In genomic region chrX:19627533-19627932, GRCh38 we compare ENCODE assay signal across 13 cellular contexts.
DNase-seq lines count a peak whose midpoint lies in the region; ATAC-seq and TF ChIP-seq lines count a peak whose summit lies in the region.
"Had no signal": no experiment of that assay in that cellular context is flagged by ENCODE, and none has a peak within 500 bp of the region (broad histone marks: within the 10 kb centered on the region; RNA-seq: fewer than 3 reads in every experiment).

No MANE protein-coding gene starts in this region.

- intact Hi-C loops in activated CD4-positive, alpha-beta memory T cell treated with anti-CD3 and anti-CD28 coated beads for 36 hours (cut with micrococcal nuclease), result loop anchor here (1.0 to 5.0 kb wide), 5 partner anchors 15 to 260 kb away; partner anchors contain the start of gene SH3KBP1

- H3K36me3 Mint-ChIP-seq in HFFc6 (ENCODE audit: low read depth), result no peaks in the 10 kb centered on the region
- H3K36me3 Mint-ChIP-seq in activated CD4-positive, alpha-beta memory T cell treated with anti-CD3 and anti-CD28 coated beads for 36 hours, result peaks cover 13% of the 10 kb centered on the region

- no peak for ATAC-seq in GM19395 (IDR thresholded peaks at IDR 0.05; ENCODE audit: unreplicated experiment)

- peak; percentile 12 for DNase-seq in AG20443 (ENCODE audit: low spot score)
- DNase-seq in HFFc6, result no peak
- peak; percentile 33 for DNase-seq in activated CD4-positive, alpha-beta memory T cell treated with anti-CD3 and anti-CD28 coated beads for 36 hours
- DNase-seq in epithelial cell of prostate (ENCODE audit: low read depth, low spot score), result no peak
- no peak for DNase-seq in pons (ENCODE audit: low spot score)
- DNase-seq in NAMALWA (ENCODE audit: low spot score), result no peak
- DNase-seq in ecto neural progenitor cell (ENCODE audit: low spot score), result no peak
- DNase-seq: Caco-2, NCI-H226, ovary had no signal

- peak overlapping the region; percentile 32 for H3K27ac ChIP-seq in epithelial cell of prostate
- H3K27ac ChIP-seq: ovary, SK-N-MC, tibial nerve had no signal

- H3K4me3 Mint-ChIP-seq in HFFc6, result no peak overlapping the region; the same call in 1 of the 2 replicates
- H3K4me3 Mint-ChIP-seq in activated CD4-positive, alpha-beta memory T cell treated with anti-CD3 and anti-CD28 coated beads for 36 hours, result no peak overlapping the region

- peaks cover 39% of the 10 kb centered on the region for H3K4me1 Mint-ChIP-seq in HFFc6 (ENCODE audit: low read depth)
- H3K4me1 Mint-ChIP-seq in activated CD4-positive, alpha-beta memory T cell treated with anti-CD3 and anti-CD28 coated beads for 36 hours (ENCODE audit: low read depth), result peaks cover 88% of the 10 kb centered on the region

- H3K27me3 Mint-ChIP-seq in HFFc6 (ENCODE audit: insufficient read depth), result no peaks in the 10 kb centered on the region
- H3K27me3 Mint-ChIP-seq in activated CD4-positive, alpha-beta memory T cell treated with anti-CD3 and anti-CD28 coated beads for 36 hours, result no peaks in the 10 kb centered on the region

- peak overlapping the region; percentile 81; the same call in 1 of the 2 replicates for H3K27ac Mint-ChIP-seq in HFFc6
- H3K27ac Mint-ChIP-seq in activated CD4-positive, alpha-beta memory T cell treated with anti-CD3 and anti-CD28 coated beads for 36 hours, result peak overlapping the region; percentile 13

- CTCF ChIA-PET in activated CD4-positive, alpha-beta memory T cell treated with anti-CD3 and anti-CD28 coated beads for 36 hours (lab: Charles Lee), result interaction anchor here (0.5 kb wide), 1 partner anchor 19 kb away, joined by 3 read pairs; no protein-coding TSS in a partner anchor

- no peaks in the 10 kb centered on the region for H3K9me3 Mint-ChIP-seq in HFFc6
- H3K9me3 Mint-ChIP-seq in activated CD4-positive, alpha-beta memory T cell treated with anti-CD3 and anti-CD28 coated beads for 36 hours, result no peaks in the 10 kb centered on the region

- no peak for TF ChIP-seq CTCF in HFFc6 (IDR thresholded peaks at IDR 0.05)

- POLR2A ChIA-PET in activated CD4-positive, alpha-beta memory T cell treated with anti-CD3 and anti-CD28 coated beads for 36 hours (lab: Charles Lee), result interaction anchor here (0.5 kb wide), 1 partner anchor 26 kb away, joined by 3 read pairs; no protein-coding TSS in a partner anchor

Comparison
In these comparisons a context has a peak if more than half of its experiments do, and no peak if none do; other contexts are left out.
1. DNase-seq: peak in AG20443 (single experiment) and activated CD4-positive, alpha-beta memory T cell treated with anti-CD3 and anti-CD28 coated beads for 36 hours (single experiment); none in HFFc6 (single experiment), epithelial cell of prostate (single experiment), pons (single experiment), NAMALWA (single experiment) and ecto neural progenitor cell (single experiment).